In the genomic region with DNA sequence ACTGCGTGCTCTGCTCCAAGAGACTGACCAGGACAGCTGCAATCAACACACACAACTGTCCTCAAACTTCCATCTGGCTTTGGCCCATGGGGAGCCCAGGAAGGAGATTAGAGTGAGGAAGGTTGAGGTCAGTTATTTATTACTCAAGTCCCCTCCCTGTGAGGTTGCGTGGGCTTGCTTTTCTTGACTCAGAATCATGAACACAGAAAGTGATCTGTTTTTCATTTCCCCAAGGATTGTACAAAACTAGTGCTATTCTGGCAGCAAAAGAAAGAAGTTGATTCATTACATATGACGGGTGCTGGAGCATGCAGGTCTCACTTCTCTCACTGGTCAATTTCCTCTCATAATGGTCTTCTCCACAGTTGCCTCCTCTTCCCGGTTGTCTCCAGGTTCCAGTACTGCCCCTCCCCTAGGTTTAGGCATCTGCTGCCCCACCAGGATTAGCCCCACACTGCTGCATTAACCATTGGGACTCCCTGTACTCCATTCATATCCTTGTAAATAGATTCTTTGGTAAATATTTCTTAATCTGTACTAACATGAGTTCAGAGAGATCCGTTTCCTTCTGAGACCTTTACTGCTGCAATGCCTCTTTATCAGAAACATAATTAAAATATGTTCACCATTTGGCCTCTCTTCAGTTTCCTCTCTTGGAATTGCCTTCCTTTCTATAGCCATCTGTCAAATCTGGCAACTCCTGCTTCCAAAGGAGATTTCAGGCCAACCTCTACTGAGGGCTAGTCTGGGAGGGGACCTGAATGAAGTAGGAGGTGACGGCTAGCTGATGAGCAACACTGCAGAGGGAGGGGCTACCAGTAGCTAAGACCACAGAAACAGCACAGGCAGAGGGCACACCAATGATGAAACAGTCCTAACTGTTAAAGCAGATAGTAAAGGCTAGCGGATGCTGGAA, we compare ENCODE assay signal across 20 cellular contexts.
DNase-seq lines count a peak whose midpoint lies in the region; ATAC-seq, FAIRE-seq and TF ChIP-seq lines count a peak whose summit lies in the region.
"Had no signal": no experiment of that assay in that cellular context is flagged by ENCODE, and none has a peak within 500 bp of the region (broad histone marks: within the 10 kb centered on the region; RNA-seq: fewer than 3 reads in every experiment).

No MANE protein-coding gene starts in this region.

- TF ChIP-seq EP300 in suprapubic skin (IDR thresholded peaks at IDR 0.05): no peak

- H3K9me3 ChIP-seq in suprapubic skin: no peaks in the 10 kb centered on the region

- no peak overlapping the region for H3K4me3 ChIP-seq in suprapubic skin

- 64% methylated on average over 7 of the region's 7 CpGs for WGBS in suprapubic skin

- no peaks in the 10 kb centered on the region for H3K27me3 ChIP-seq in suprapubic skin

- no peaks in the 10 kb centered on the region for H3K36me3 ChIP-seq in suprapubic skin

- no peak for TF ChIP-seq CTCF in suprapubic skin (IDR thresholded peaks at IDR 0.05)

- no peak for TF ChIP-seq POLR2A in suprapubic skin (IDR thresholded peaks at IDR 0.05)
- no peak for TF ChIP-seq POLR2A in H54 (IDR thresholded peaks at IDR 0.05; ENCODE audit: low read depth, low read length)

- H3K4me1 ChIP-seq in suprapubic skin: no peaks in the 10 kb centered on the region

- DNase-seq in NCI-H524 treated with DMSO at 0.1 percent for 48 hours (lab: John Stamatoyannopoulos, UW) (peak; percentile 28), dermis blood vessel endothelial cell (peak; percentile 15), medulla oblongata (ENCODE audit: extremely low spot score) (peak; percentile 3), suprapubic skin (ENCODE audit: low spot score in 2 of 2) (no peak), H54 (ENCODE audit: insufficient read length, low spot score) (no peak)
- DNase-seq in activated CD8-positive, alpha-beta memory T cell treated with anti-CD3 and anti-CD28 coated beads for 24 hours: no peak
- DNase-seq: anterior cingulate cortex; CD4-positive, CD25-positive, alpha-beta regulatory T cell; effector CD8-positive, alpha-beta T cell; KG1; kidney glomerular epithelial cell; naive B cell; NCI-H1436; NCI-H526 treated with DMSO at 0.1 percent for 48 hours; stimulated activated naive CD8-positive, alpha-beta T cell treated with anti-CD3 and anti-CD28 coated beads, Interleukin-15, Interleukin-2, amounts not matched to agents 100 U/mL and 50 U/mL, for 24 hours; T1000 had no signal

- no peak for ATAC-seq in GM19035 (IDR thresholded peaks at IDR 0.05; ENCODE audit: unreplicated experiment)
- ATAC-seq: stimulated activated naive CD8-positive, alpha-beta T cell treated with anti-CD3 and anti-CD28 coated beads, Interleukin-15, Interleukin-2, amounts not matched to agents 100 U/mL and 50 U/mL, for 24 hours had no signal

- FAIRE-seq in H54 (lab: Jason Lieb, UNC): no peak
- FAIRE-seq: GM19239 had no signal

- peak overlapping the region; percentile 41 for H3K27ac ChIP-seq in suprapubic skin
- H3K27ac ChIP-seq: HL-60, RWPE1 had no signal

Comparison
In these comparisons a context has a peak if more than half of its experiments do, and no peak if none do; other contexts are left out.
1. DNase-seq: peak in NCI-H524 treated with DMSO at 0.1 percent for 48 hours (single experiment), dermis blood vessel endothelial cell (single experiment) and medulla oblongata (single experiment); none in suprapubic skin (0 of 2), H54 (single experiment) and activated CD8-positive, alpha-beta memory T cell treated with anti-CD3 and anti-CD28 coated beads for 24 hours (single experiment).